In the genomic region with DNA sequence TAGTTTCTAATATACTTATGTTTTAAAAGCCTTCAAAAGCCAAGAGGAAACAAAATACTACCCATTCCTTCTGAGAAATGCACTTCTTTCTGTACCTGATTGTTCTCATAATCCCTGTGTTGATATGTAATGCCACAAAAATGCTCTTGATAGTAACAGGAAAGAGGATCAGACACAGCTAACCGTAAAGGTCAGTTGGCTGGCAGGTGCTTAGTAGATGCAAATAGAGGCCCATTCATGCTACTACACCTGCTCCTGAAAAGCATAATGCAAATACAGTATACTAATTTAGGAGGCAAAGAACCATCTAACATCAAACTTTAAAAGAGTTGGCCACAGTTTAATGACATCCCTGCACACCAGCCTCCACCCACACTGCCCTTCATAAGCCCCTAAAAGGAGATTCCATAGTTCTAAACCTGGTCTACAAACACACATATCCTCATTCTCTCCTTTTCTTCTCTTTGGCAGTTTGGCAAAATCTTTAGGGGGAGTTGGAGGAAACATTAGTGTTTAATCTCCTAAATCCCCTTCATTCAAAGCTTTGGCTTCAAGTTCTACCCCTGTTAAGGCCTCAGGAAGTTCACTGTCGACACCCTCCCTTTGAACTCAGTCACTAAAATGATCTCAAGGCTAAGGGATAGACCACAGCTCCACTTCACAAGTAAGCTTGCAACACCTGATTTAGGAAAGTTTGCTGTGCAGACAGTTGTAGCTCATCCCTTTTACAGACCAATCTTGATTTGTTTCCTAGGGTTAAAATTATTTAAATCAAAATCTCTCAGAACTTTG, we compare ENCODE assay signal across 1 cellular context.
TF ChIP-seq lines count a peak whose summit lies in the region.

No MANE protein-coding gene starts in this region.

TF ChIP-seq in GM23338, 12 proteins besides CTCF, POLR2A, EP300 and RAD21 (continued from another document):
- TF ChIP-seq EZH2phosphoT487 (IDR thresholded peaks at IDR 0.05; ENCODE audit: unreplicated experiment), result no peak
- no peak for TF ChIP-seq ZNF114 (CRISPR knock-in tag; IDR thresholded peaks at IDR 0.05)
- no peak for TF ChIP-seq CREB1 (CRISPR knock-in tag; IDR thresholded peaks at IDR 0.05; ENCODE audit: low read depth)
- no peak for TF ChIP-seq EZH2 (IDR thresholded peaks at IDR 0.05; ENCODE audit: low read depth, unreplicated experiment)
- TF ChIP-seq, protein P1, sequence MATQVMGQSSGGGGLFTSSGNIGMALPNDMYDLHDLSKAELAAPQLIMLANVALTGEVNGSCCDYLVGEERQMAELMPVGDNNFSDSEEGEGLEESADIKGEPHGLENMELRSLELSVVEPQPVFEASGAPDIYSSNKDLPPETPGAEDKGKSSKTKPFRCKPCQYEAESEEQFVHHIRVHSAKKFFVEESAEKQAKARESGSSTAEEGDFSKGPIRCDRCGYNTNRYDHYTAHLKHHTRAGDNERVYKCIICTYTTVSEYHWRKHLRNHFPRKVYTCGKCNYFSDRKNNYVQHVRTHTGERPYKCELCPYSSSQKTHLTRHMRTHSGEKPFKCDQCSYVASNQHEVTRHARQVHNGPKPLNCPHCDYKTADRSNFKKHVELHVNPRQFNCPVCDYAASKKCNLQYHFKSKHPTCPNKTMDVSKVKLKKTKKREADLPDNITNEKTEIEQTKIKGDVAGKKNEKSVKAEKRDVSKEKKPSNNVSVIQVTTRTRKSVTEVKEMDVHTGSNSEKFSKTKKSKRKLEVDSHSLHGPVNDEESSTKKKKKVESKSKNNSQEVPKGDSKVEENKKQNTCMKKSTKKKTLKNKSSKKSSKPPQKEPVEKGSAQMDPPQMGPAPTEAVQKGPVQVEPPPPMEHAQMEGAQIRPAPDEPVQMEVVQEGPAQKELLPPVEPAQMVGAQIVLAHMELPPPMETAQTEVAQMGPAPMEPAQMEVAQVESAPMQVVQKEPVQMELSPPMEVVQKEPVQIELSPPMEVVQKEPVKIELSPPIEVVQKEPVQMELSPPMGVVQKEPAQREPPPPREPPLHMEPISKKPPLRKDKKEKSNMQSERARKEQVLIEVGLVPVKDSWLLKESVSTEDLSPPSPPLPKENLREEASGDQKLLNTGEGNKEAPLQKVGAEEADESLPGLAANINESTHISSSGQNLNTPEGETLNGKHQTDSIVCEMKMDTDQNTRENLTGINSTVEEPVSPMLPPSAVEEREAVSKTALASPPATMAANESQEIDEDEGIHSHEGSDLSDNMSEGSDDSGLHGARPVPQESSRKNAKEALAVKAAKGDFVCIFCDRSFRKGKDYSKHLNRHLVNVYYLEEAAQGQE (IDR thresholded peaks at IDR 0.05; ENCODE audit: unreplicated experiment), result no peak
- no peak for TF ChIP-seq ZNF331 (CRISPR knock-in tag; IDR thresholded peaks at IDR 0.05; ENCODE audit: low read depth)
- no peak for TF ChIP-seq STAT1 (IDR thresholded peaks at IDR 0.05; ENCODE audit: unreplicated experiment)
- no peak for TF ChIP-seq POLR2AphosphoS5 (IDR thresholded peaks at IDR 0.05; ENCODE audit: low read depth)
- TF ChIP-seq, protein P2, sequence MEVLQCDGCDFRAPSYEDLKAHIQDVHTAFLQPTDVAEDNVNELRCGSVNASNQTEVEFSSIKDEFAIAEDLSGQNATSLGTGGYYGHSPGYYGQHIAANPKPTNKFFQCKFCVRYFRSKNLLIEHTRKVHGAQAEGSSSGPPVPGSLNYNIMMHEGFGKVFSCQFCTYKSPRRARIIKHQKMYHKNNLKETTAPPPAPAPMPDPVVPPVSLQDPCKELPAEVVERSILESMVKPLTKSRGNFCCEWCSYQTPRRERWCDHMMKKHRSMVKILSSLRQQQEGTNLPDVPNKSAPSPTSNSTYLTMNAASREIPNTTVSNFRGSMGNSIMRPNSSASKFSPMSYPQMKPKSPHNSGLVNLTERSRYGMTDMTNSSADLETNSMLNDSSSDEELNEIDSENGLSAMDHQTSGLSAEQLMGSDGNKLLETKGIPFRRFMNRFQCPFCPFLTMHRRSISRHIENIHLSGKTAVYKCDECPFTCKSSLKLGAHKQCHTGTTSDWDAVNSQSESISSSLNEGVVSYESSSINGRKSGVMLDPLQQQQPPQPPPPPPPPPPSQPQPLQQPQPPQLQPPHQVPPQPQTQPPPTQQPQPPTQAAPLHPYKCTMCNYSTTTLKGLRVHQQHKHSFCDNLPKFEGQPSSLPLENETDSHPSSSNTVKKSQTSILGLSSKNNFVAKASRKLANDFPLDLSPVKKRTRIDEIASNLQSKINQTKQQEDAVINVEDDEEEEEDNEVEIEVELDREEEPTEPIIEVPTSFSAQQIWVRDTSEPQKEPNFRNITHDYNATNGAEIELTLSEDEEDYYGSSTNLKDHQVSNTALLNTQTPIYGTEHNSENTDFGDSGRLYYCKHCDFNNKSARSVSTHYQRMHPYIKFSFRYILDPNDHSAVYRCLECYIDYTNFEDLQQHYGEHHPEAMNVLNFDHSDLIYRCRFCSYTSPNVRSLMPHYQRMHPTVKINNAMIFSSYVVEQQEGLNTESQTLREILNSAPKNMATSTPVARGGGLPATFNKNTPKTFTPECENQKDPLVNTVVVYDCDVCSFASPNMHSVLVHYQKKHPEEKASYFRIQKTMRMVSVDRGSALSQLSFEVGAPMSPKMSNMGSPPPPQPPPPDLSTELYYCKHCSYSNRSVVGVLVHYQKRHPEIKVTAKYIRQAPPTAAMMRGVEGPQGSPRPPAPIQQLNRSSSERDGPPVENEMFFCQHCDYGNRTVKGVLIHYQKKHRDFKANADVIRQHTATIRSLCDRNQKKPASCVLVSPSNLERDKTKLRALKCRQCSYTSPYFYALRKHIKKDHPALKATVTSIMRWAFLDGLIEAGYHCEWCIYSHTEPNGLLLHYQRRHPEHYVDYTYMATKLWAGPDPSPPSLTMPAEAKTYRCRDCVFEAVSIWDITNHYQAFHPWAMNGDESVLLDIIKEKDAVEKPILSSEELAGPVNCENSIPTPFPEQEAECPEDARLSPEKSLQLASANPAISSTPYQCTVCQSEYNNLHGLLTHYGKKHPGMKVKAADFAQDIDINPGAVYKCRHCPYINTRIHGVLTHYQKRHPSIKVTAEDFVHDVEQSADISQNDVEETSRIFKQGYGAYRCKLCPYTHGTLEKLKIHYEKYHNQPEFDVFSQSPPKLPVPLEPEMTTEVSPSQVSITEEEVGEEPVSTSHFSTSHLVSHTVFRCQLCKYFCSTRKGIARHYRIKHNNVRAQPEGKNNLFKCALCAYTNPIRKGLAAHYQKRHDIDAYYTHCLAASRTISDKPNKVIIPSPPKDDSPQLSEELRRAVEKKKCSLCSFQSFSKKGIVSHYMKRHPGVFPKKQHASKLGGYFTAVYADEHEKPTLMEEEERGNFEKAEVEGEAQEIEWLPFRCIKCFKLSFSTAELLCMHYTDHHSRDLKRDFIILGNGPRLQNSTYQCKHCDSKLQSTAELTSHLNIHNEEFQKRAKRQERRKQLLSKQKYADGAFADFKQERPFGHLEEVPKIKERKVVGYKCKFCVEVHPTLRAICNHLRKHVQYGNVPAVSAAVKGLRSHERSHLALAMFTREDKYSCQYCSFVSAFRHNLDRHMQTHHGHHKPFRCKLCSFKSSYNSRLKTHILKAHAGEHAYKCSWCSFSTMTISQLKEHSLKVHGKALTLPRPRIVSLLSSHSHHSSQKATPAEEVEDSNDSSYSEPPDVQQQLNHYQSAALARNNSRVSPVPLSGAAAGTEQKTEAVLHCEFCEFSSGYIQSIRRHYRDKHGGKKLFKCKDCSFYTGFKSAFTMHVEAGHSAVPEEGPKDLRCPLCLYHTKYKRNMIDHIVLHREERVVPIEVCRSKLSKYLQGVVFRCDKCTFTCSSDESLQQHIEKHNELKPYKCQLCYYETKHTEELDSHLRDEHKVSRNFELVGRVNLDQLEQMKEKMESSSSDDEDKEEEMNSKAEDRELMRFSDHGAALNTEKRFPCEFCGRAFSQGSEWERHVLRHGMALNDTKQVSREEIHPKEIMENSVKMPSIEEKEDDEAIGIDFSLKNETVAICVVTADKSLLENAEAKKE (CRISPR knock-in tag; IDR thresholded peaks at IDR 0.05), result no peak
